Comparison of ENCODE assay signal across 8 cellular contexts in genomic region chr15:56917652-56918045, GRCh38. TPM values are rescaled to one million over a fixed set of nuclear protein-coding genes. Genes with fewer than 3 reads are reported as not detected.
DNase-seq lines count a peak whose midpoint lies in the region; ATAC-seq, FAIRE-seq and TF ChIP-seq lines count a peak whose summit lies in the region.

No MANE protein-coding gene starts in this region.

- H3K36me3 ChIP-seq in Panc1 (ENCODE audit: control insufficient read depth, insufficient read depth, low read length) (peaks cover 22% of the 10 kb centered on the region), endothelial cell of umbilical vein (ENCODE audit: control insufficient read depth in 2 of 2, extremely low read depth in 1 of 2, insufficient read depth in 2 of 2, low read length in 2 of 2) (peaks cover 0 to 4% of the 10 kb centered on the region in 2 experiments)
- H3K36me3 ChIP-seq in naive thymus-derived CD4-positive, alpha-beta T cell (ENCODE audit: control insufficient read depth in 2 of 3, insufficient read depth in 3 of 3, low read length in 3 of 3), result peaks cover 0 to 8% (median 0%) of the 10 kb centered on the region in 3 experiments

- H3K4me1 ChIP-seq in Panc1 (ENCODE audit: control insufficient read depth, insufficient read depth, low read length) (peaks cover 24% of the 10 kb centered on the region; the same call in 1 of the 2 replicates), endothelial cell of umbilical vein (ENCODE audit: control insufficient read depth, extremely low read depth, insufficient read depth, low read length) (peaks cover 40% of the 10 kb centered on the region)
- H3K4me1 ChIP-seq in naive thymus-derived CD4-positive, alpha-beta T cell (ENCODE audit: control insufficient read depth in 2 of 2, insufficient read depth in 2 of 2, low read length in 2 of 2), result peaks cover 14 to 29% of the 10 kb centered on the region in 2 donors

- H3K36me3 Mint-ChIP-seq in naive thymus-derived CD4-positive, alpha-beta T cell, result peaks cover 0 to 3% (median 0%) of the 10 kb centered on the region in 5 donors

- no peak for TF ChIP-seq POLR2A in endothelial cell of umbilical vein (IDR thresholded peaks at IDR 0.05; ENCODE audit: low read depth, low read length)

- DNase-seq in Panc1 (ENCODE audit: low read depth, low spot score), result no peak
- no peak for DNase-seq in endothelial cell of umbilical vein (ENCODE audit: low read depth, low spot score)
- DNase-seq in naive thymus-derived CD4-positive, alpha-beta T cell, result peak in 3 of 9 donors; percentile 11 to 33 (median 15)
- DNase-seq in dedifferentiated amniotic fluid mesenchymal stem cell (ENCODE audit: extremely low spot score), result no peak
- DNase-seq in GF-D8 (lab: John Stamatoyannopoulos, UW), result no peak
- no peak for DNase-seq in GM03348 (ENCODE audit: low spot score)

- H3K79me2 ChIP-seq in endothelial cell of umbilical vein (ENCODE audit: control insufficient read depth, insufficient read depth, low read length), result peaks cover 38% of the 10 kb centered on the region

- BruUV-seq in Panc1 (replicated peaks; lab: Mats Ljungman, UMichigan) (no TSS peak), endothelial cell of umbilical vein (replicated peaks; lab: Mats Ljungman, UMichigan) (no TSS peak)

- no peaks in the 10 kb centered on the region for H4K20me1 ChIP-seq in endothelial cell of umbilical vein (replicated peaks; ENCODE audit: control insufficient read depth, extremely low read depth, insufficient read depth, low read length)

- H3K4me3 ChIP-seq in Panc1 (ENCODE audit: low read depth in 2 of 2, low read length in 2 of 2), result peak overlapping the region; percentile 76 to 79
- H3K4me3 ChIP-seq in endothelial cell of umbilical vein (replicated peaks in 1 of 3; ENCODE audit: insufficient read depth in 1 of 3, low read depth in 1 of 3, low read length in 3 of 3), result peak overlapping the region; percentile 53 to 98 (median 87)
- H3K4me3 ChIP-seq in naive thymus-derived CD4-positive, alpha-beta T cell (ENCODE audit: low read length), result peak overlapping the region; percentile 91

- peak overlapping the region; percentile 74 to 91 (median 88) for H3K4me3 Mint-ChIP-seq in naive thymus-derived CD4-positive, alpha-beta T cell

- H3K4me1 Mint-ChIP-seq in naive thymus-derived CD4-positive, alpha-beta T cell, result peaks cover 18 to 48% (median 40%) of the 10 kb centered on the region in 7 donors

- H3K27me3 ChIP-seq in Panc1 (ENCODE audit: control insufficient read depth, insufficient read depth, low read length) (no peaks in the 10 kb centered on the region), endothelial cell of umbilical vein (ENCODE audit: control insufficient read depth in 2 of 2, insufficient read depth in 2 of 2, low read length in 2 of 2) (no peaks in the 10 kb centered on the region)
- H3K27me3 ChIP-seq in naive thymus-derived CD4-positive, alpha-beta T cell (ENCODE audit: control insufficient read depth in 2 of 2, insufficient read depth in 2 of 2, low read length in 2 of 2), result no peaks in the 10 kb centered on the region

- no peak for TF ChIP-seq CTCF in Panc1 (IDR thresholded peaks at IDR 0.05)
- TF ChIP-seq CTCF in endothelial cell of umbilical vein (IDR thresholded peaks at IDR 0.05; ENCODE audit: extremely low read depth in 1 of 2, insufficient read depth in 1 of 2, low read depth in 1 of 2, low read length in 2 of 2), result no peak

- peak overlapping the region; percentile 51 for H2AFZ ChIP-seq in endothelial cell of umbilical vein (ENCODE audit: low read depth, low read length)

- POLR2A ChIA-PET in Panc1 (lab: Charles Lee), result interaction anchor here (0.6 to 1.0 kb wide), 3 partner anchors 26 to 96 kb away, joined by 3 to 4 read pairs (median 3); no protein-coding TSS in a partner anchor
- POLR2A ChIA-PET in endothelial cell of umbilical vein (lab: Charles Lee), result interaction anchor here (0.9 to 1.5 kb wide), 3 partner anchors 30 to 229 kb away, joined by 3 to 6 read pairs (median 4); no protein-coding TSS in a partner anchor
- POLR2A ChIA-PET in naive thymus-derived CD4-positive, alpha-beta T cell (lab: Charles Lee), result interaction anchor here (0.8 to 3.6 kb wide), 7 partner anchors 10 to 31 kb away, joined by 3 to 38 read pairs (median 4); no protein-coding TSS in a partner anchor

- intact Hi-C loops in Panc1 (cut with micrococcal nuclease; ENCODE audit: unreplicated experiment), result no loop called here
- intact Hi-C loops in endothelial cell of umbilical vein (cut with micrococcal nuclease), result loop anchor here (1.0 to 5.0 kb wide), 9 partner anchors 30 to 420 kb away; partner anchors contain the start of gene ZNF280D
- intact Hi-C loops in naive thymus-derived CD4-positive, alpha-beta T cell (cut with micrococcal nuclease), result loop anchor here (1.0 to 5.0 kb wide), 7 partner anchors 30 to 790 kb away; partner anchors contain the start of genes ZNF280D (in 2 of the 2), POLR2M (in 1 of the 2) and RFX7 (in 1 of the 2)

- no peaks in the 10 kb centered on the region for H3K27me3 Mint-ChIP-seq in naive thymus-derived CD4-positive, alpha-beta T cell

- dilution Hi-C loops in endothelial cell of umbilical vein (cut with MboI; ENCODE audit: extremely low pct_ligation_motif_present, low sequenced_read_pairs), result no loop called here

- CTCF ChIA-PET in Panc1 (lab: Charles Lee) (interaction anchor here (0.7 to 0.9 kb wide), 2 partner anchors 144 to 427 kb away, joined by 3 read pairs; no protein-coding TSS in a partner anchor), endothelial cell of umbilical vein (lab: Charles Lee) (interaction anchor here (0.6 to 3.3 kb wide), 17 partner anchors 11 to 610 kb away, joined by 3 to 18 read pairs (median 3); no protein-coding TSS in a partner anchor)
- CTCF ChIA-PET in naive thymus-derived CD4-positive, alpha-beta T cell (lab: Charles Lee), result interaction anchor here (0.6 to 1.6 kb wide), 6 partner anchors 13 to 388 kb away, joined by 3 to 4 read pairs (median 3); no protein-coding TSS in a partner anchor

- peak overlapping the region; percentile 93 for H3K9ac ChIP-seq in endothelial cell of umbilical vein (replicated peaks; ENCODE audit: extremely low read depth, insufficient read depth, low read length)

- ATAC-seq in GM21447 (IDR thresholded peaks at IDR 0.05; ENCODE audit: unreplicated experiment) (peak; percentile 2), Panc1 (no peak), HG03469 (IDR thresholded peaks at IDR 0.05; ENCODE audit: unreplicated experiment) (no peak)
- no peak for ATAC-seq in naive thymus-derived CD4-positive, alpha-beta T cell

- peak overlapping the region; percentile 45 for H3K4me2 ChIP-seq in endothelial cell of umbilical vein (ENCODE audit: insufficient read depth, low read length)

- H3K27ac ChIP-seq in Panc1 (ENCODE audit: low read length) (peak overlapping the region; percentile 90), endothelial cell of umbilical vein (ENCODE audit: insufficient read depth, low read depth, low read length) (peak overlapping the region; percentile 86)
- H3K27ac ChIP-seq in naive thymus-derived CD4-positive, alpha-beta T cell (ENCODE audit: low read depth, low read length), result peak overlapping the region; percentile 86

- in situ Hi-C loops in Panc1 (cut with HindIII; ENCODE audit: low pct_unique_long_range_greater_than_20kb, low sequenced_read_pairs), result no loop called here

- H3K9me3 ChIP-seq in Panc1 (ENCODE audit: control insufficient read depth, insufficient read depth, low read depth, low read length) (no peaks in the 10 kb centered on the region), endothelial cell of umbilical vein (replicated peaks; ENCODE audit: control insufficient read depth, insufficient read depth, low read length) (no peaks in the 10 kb centered on the region)
- no peaks in the 10 kb centered on the region for H3K9me3 ChIP-seq in naive thymus-derived CD4-positive, alpha-beta T cell (ENCODE audit: control insufficient read depth in 2 of 3, low read length in 3 of 3)

- H3K9me3 Mint-ChIP-seq in naive thymus-derived CD4-positive, alpha-beta T cell, result peaks cover 0 to 3% (median 0%) of the 10 kb centered on the region in 11 donors

- peak overlapping the region; percentile 73 to 91 (median 82) for H3K27ac Mint-ChIP-seq in naive thymus-derived CD4-positive, alpha-beta T cell

- FAIRE-seq in endothelial cell of umbilical vein (lab: Jason Lieb, UNC), result no peak

- H3K9me1 ChIP-seq in endothelial cell of umbilical vein (replicated peaks; ENCODE audit: control insufficient read depth, extremely low read depth, insufficient read depth, low read length), result no peaks in the 10 kb centered on the region

TF ChIP-seq in endothelial cell of umbilical vein, 7 proteins besides CTCF, POLR2A, EP300 and RAD21:
- no peak for TF ChIP-seq POLR2AphosphoS5 (IDR thresholded peaks at IDR 0.05; ENCODE audit: insufficient read depth, low read depth, low read length)
- TF ChIP-seq JUN (IDR thresholded peaks at IDR 0.05; ENCODE audit: borderline replicate concordance, insufficient read depth, insufficient read length, low read depth), result no peak
- TF ChIP-seq MYC (IDR thresholded peaks at IDR 0.05; ENCODE audit: low read depth, low read length), result no peak
- TF ChIP-seq FOS (IDR thresholded peaks at IDR 0.05; ENCODE audit: borderline replicate concordance, insufficient read depth, low read length), result no peak
- no peak for TF ChIP-seq EZH2 (IDR thresholded peaks at IDR 0.05; ENCODE audit: borderline replicate concordance, low read depth, low read length, severe bottlenecking)
- no peak for TF ChIP-seq MAX (IDR thresholded peaks at IDR 0.05; ENCODE audit: insufficient read depth, insufficient read length)
- no peak for TF ChIP-seq GATA2 (IDR thresholded peaks at IDR 0.05; ENCODE audit: insufficient read depth, insufficient read length, low read depth, low read length)

RNA-seq across cellular contexts. Expression of gene TCF12, which starts 0.8 kb away (rescaled TPM):
- total RNA-seq in Panc1 (2021; ENCODE audit: unreplicated experiment) (102 TPM), endothelial cell of umbilical vein (127 and 133 TPM in 2 replicates)
- polyA plus RNA-seq in Panc1 (2012; ENCODE audit: insufficient read length), result 52.1 TPM
- 72.1 and 77.3 TPM in 2 replicates for polyA plus RNA-seq in endothelial cell of umbilical vein
- 47.3 and 53.3 TPM in 2 replicates for polyA plus RNA-seq in endothelial cell of umbilical vein (2011; cell fraction: cytosol; rRNA removed)
- polyA plus RNA-seq in endothelial cell of umbilical vein (2011; cell fraction: nucleus; rRNA removed), result 107 and 112 TPM in 2 replicates
- 46.0 and 55.5 TPM in 2 replicates for polyA plus RNA-seq in endothelial cell of umbilical vein (2012)
- 275 and 302 TPM in 2 replicates for polyA minus RNA-seq in endothelial cell of umbilical vein
- polyA minus RNA-seq in endothelial cell of umbilical vein (2011; cell fraction: cytosol; rRNA and poly(A)+ RNA removed), result 42.0 TPM
- 286 and 401 TPM in 2 replicates for polyA minus RNA-seq in endothelial cell of umbilical vein (2011; cell fraction: nucleus; rRNA and poly(A)+ RNA removed)
- total RNA-seq in naive thymus-derived CD4-positive, alpha-beta T cell, result 10 to 100 TPM; 71.5 to 99.4 (median 84.0) TPM
- polyA plus RNA-seq in naive thymus-derived CD4-positive, alpha-beta T cell, result 10 to 100 TPM; 51.3 to 72.1 TPM
